In the genomic region with DNA sequence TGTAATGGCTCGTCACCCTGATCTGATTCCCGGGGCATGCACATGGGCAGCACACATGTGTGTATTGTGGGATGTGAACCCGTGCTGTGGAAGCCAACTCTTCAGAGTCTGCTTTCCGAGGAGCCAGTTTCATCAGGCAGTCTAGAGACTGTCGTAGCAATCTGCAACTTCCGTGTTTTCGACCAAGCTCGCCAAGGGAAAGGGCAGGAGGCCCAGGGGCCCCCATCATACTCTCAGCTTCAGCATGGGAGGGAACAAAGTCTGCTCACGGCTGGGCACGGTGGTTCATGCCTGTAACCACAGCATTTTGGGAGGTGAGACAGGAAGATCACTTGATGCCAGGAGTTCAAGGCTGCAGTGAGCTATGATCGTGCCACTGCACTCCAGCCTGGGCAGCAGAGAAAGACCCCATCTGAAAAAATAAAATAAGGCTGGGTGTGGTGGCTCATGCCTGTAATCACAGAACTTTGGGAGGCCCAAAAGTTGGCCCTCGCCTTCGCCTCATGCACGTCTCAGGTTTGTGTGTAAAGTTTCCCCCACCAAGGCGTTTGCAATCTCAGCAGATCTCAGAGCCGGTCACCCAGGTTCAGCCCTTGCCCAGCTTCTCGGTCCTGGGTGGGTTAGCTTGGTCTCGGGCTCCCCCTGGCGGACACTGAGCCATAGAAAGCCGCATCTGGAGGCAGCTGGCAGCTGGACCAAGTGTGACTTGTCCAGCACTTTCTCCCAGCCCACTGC, we compare ENCODE assay signal across 8 cellular contexts. TPM values are rescaled to one million over a fixed set of nuclear protein-coding genes. Genes with fewer than 3 reads are reported as not detected.
A peak's percentile ranks its signal among the peaks of the same experiment; 100 is the strongest.
DNase-seq lines count a peak whose midpoint lies in the region; ATAC-seq and TF ChIP-seq lines count a peak whose summit lies in the region.

No MANE protein-coding gene starts in this region.

- WGBS in mammary epithelial cell (ENCODE audit: low coverage, missing lambda C conversion rate), result 38% methylated on average over 17 of the region's 20 CpGs

- dilution Hi-C loops in mammary epithelial cell (cut with HindIII; ENCODE audit: low sequenced_read_pairs), result no loop called here

- no peak overlapping the region for H3K4me3 ChIP-seq in GM12875 (ENCODE audit: low read depth, low read length)
- no peak overlapping the region for H3K4me3 ChIP-seq in mammary epithelial cell (replicated peaks in 1 of 3; ENCODE audit: insufficient read depth in 1 of 3, low read depth in 2 of 3, low read length in 3 of 3)

- H3K27ac ChIP-seq in 22Rv1 (no peak overlapping the region), mammary epithelial cell (ENCODE audit: insufficient read depth, low read depth, low read length) (no peak overlapping the region)

- H3K9ac ChIP-seq in mammary epithelial cell (ENCODE audit: insufficient read depth, low read length), result no peak overlapping the region

- no TSS peak for BruUV-seq in mammary epithelial cell (replicated peaks; lab: Mats Ljungman, UMichigan)

- H2AFZ ChIP-seq in mammary epithelial cell (ENCODE audit: low read depth, low read length), result no peak overlapping the region

- no peaks in the 10 kb centered on the region for H4K20me1 ChIP-seq in mammary epithelial cell (ENCODE audit: insufficient read depth, low read length)

- no peak overlapping the region for H3K4me2 ChIP-seq in mammary epithelial cell (ENCODE audit: insufficient read depth, low read depth, low read length)

- CTCF ChIA-PET in mammary epithelial cell (lab: Charles Lee; ENCODE audit: low non-redundant PET), result interaction anchor here (0.5 to 1.3 kb wide), 4 partner anchors 8 to 379 kb away, joined by 3 to 7 read pairs (median 4); no protein-coding TSS in a partner anchor

- in situ Hi-C loops in mammary epithelial cell (cut with MboI; ENCODE audit: low sequenced_read_pairs in 2 of 2), result loop anchor here in 1 of 2 donors (5.0 to 10.0 kb wide), 2 partner anchors 84 to 203 kb away; no protein-coding TSS in a partner anchor

- H3K27me3 ChIP-seq in mammary epithelial cell (ENCODE audit: insufficient read depth, low read length), result no peaks in the 10 kb centered on the region

- no peak for ATAC-seq in HG03039 (IDR thresholded peaks at IDR 0.05; ENCODE audit: unreplicated experiment)

- intact Hi-C loops in mammary epithelial cell (cut with micrococcal nuclease), result loop anchor here (1.0 to 5.0 kb wide), 8 partner anchors 31 to 380 kb away; no protein-coding TSS in a partner anchor

- TF ChIP-seq CTCF in 22Rv1 (IDR thresholded peaks at IDR 0.05), result peak; percentile 86
- peak; percentile 90 for TF ChIP-seq CTCF in GM12875 (IDR thresholded peaks at IDR 0.05; ENCODE audit: borderline replicate concordance, insufficient read depth, low read depth, low read length)
- TF ChIP-seq CTCF in mammary epithelial cell (conservative IDR thresholded peaks at IDR 0.05 in 1 of 2, IDR thresholded peaks at IDR 0.05 in 1 of 2; ENCODE audit: extremely low read depth in 1 of 2, insufficient read depth in 1 of 2, low read depth in 1 of 2, low read length in 2 of 2), result peak; percentile 76 to 92

- H3K36me3 ChIP-seq in mammary epithelial cell (ENCODE audit: insufficient read depth, low read length), result no peaks in the 10 kb centered on the region

- no peaks in the 10 kb centered on the region for H3K79me2 ChIP-seq in mammary epithelial cell (ENCODE audit: insufficient read depth, low read length)

- H3K4me1 ChIP-seq in mammary epithelial cell (ENCODE audit: insufficient read depth, low read length), result no peaks in the 10 kb centered on the region

- DNase-seq in NCI-H2171 treated with DMSO at 0.1 percent for 48 hours (lab: John Stamatoyannopoulos, UW) (peak; percentile 48), mammary epithelial cell (peak; percentile 59), inferior parietal cortex (ENCODE audit: extremely low spot score) (peak; percentile 86)
- peak; percentile 57 to 88 (median 75) for DNase-seq in activated CD4-positive, CD25-positive, alpha-beta regulatory T cell (lab: John Stamatoyannopoulos, UW)
- peak; percentile 63 to 78 for DNase-seq in stimulated activated CD4-positive, alpha-beta T cell treated with anti-CD3 and anti-CD28 coated beads, Interleukin-15, amount 100 ng/mL, for 1 hour (ENCODE audit: low read depth in 1 of 2, low spot score in 1 of 2)

- H3K9me3 ChIP-seq in mammary epithelial cell (replicated peaks; ENCODE audit: insufficient read depth, low read length), result no peaks in the 10 kb centered on the region

RNA-seq across cellular contexts. Expression of gene SLC25A33, which starts 48.5 kb away (rescaled TPM):
- total RNA-seq in mammary epithelial cell, result 1 to 10 TPM; 2.2 to 4.0 TPM
- polyA plus RNA-seq in mammary epithelial cell, result 2.5 TPM
- polyA minus RNA-seq in mammary epithelial cell, result 1.2 TPM
